ENCODE assay signal across 18 cellular contexts in genomic region chr3:186303985-186304384, GRCh38. TPM values are rescaled to one million over a fixed set of nuclear protein-coding genes. Genes with fewer than 3 reads are reported as not detected.
DNase-seq lines count a peak whose midpoint lies in the region; FAIRE-seq and TF ChIP-seq lines count a peak whose summit lies in the region.
"Had no signal": no experiment of that assay in that cellular context is flagged by ENCODE, and none has a peak within 500 bp of the region (broad histone marks: within the 10 kb centered on the region; RNA-seq: fewer than 3 reads in every experiment).

No MANE protein-coding gene starts in this region.

- H3K4me1 ChIP-seq in HUES6 (ENCODE audit: control insufficient read depth, insufficient read depth, low read length) (peaks cover 14% of the 10 kb centered on the region; the same call in 1 of the 2 replicates), H1 (replicated peaks in 1 of 4; ENCODE audit: control insufficient read depth in 3 of 4, insufficient read depth in 4 of 4, low read length in 3 of 4) (peaks cover 0 to 9% (median 7%) of the 10 kb centered on the region in 4 experiments; a peak in 4 of 7 replicates)
- H3K4me1 ChIP-seq: Caco-2 had no signal

- H3K9ac ChIP-seq in HUES6 (ENCODE audit: low read length) (no peak overlapping the region), H1 (replicated peaks in 1 of 4; ENCODE audit: extremely low read depth in 1 of 4, low read depth in 3 of 4, low read length in 3 of 4) (no peak overlapping the region)

- H3K23ac ChIP-seq in H1 (ENCODE audit: insufficient read length): no peak overlapping the region

- H4K91ac ChIP-seq in H1 (replicated peaks; ENCODE audit: insufficient read length, low read length): no peak overlapping the region

- no peak overlapping the region for H3K56ac ChIP-seq in H1 (replicated peaks; ENCODE audit: insufficient read length, low read depth, low read length)

- H3K4me3 ChIP-seq in HUES6 (ENCODE audit: low read depth, low read length) (0 out of 2 replicates have a peak overlapping the region, but pooled peaks have one; percentile 4), H1 (ENCODE audit: extremely low read depth in 1 of 4, insufficient read depth in 2 of 4, low read depth in 3 of 4, low read length in 4 of 4) (peak overlapping the region in 1 of 4 experiments; percentile 19; a peak in 1 of 8 replicates)
- H3K4me3 ChIP-seq: SK-N-MC had no signal

- FAIRE-seq in H1 (lab: Jason Lieb, UNC) (no peak), RCC 7860 (lab: Jason Lieb, UNC) (no peak)

- H3K27me3 Mint-ChIP-seq in Calu3 (ENCODE audit: unreplicated experiment): peaks cover 6% of the 10 kb centered on the region
- H3K27me3 Mint-ChIP-seq in activated naive CD4-positive, alpha-beta T cell treated with anti-CD3 and anti-CD28 coated beads, Interleukin-2, amount 10 ng/mL, durations not matched to agents 7 days and 5 days: no peaks in the 10 kb centered on the region

- H3K27me3 ChIP-seq in HUES6 (ENCODE audit: control insufficient read depth, insufficient read depth, low read length): peaks cover 4% of the 10 kb centered on the region; the same call in 1 of the 2 replicates
- peaks cover 0 to 4% (median 0%) of the 10 kb centered on the region in 4 experiments; a peak in 1 of 7 replicates for H3K27me3 ChIP-seq in H1 (replicated peaks in 1 of 4; ENCODE audit: control insufficient read depth in 3 of 4, extremely low read depth in 1 of 4, insufficient read depth in 3 of 4, low read length in 3 of 4)

- CTCF ChIA-PET in H1 (lab: Charles Lee; ENCODE audit: partially characterized antibody): interaction anchor here (0.7 to 1.6 kb wide), 8 partner anchors 27 to 301 kb away, joined by 3 to 6 read pairs (median 4); no protein-coding TSS in a partner anchor
- CTCF ChIA-PET in Calu3 (lab: Charles Lee): no interaction called here
- CTCF ChIA-PET in activated naive CD4-positive, alpha-beta T cell treated with anti-CD3 and anti-CD28 coated beads, Interleukin-2, amount 10 ng/mL, durations not matched to agents 7 days and 5 days (lab: Charles Lee): no interaction called here

- H3K9me3 ChIP-seq in HUES6 (ENCODE audit: control insufficient read depth, insufficient read depth, low read depth, low read length): no peaks in the 10 kb centered on the region
- H3K9me3 ChIP-seq in H1 (ENCODE audit: insufficient read depth in 2 of 2, low read depth in 1 of 2, low read length in 1 of 2): no peaks in the 10 kb centered on the region
- H3K9me3 ChIP-seq: Caco-2 had no signal

- BruUV-seq in Calu3 (replicated peaks; lab: Mats Ljungman, UMichigan): no TSS peak

- no peak for TF ChIP-seq RAD21 in H1 (IDR thresholded peaks at IDR 0.05 in 1 of 2, conservative IDR thresholded peaks at IDR 0.05 in 1 of 2; ENCODE audit: low read depth in 2 of 2, low read length in 2 of 2)

- no peaks in the 10 kb centered on the region for H3K4me1 Mint-ChIP-seq in Calu3 (ENCODE audit: low read depth, unreplicated experiment)
- H3K4me1 Mint-ChIP-seq in activated naive CD4-positive, alpha-beta T cell treated with anti-CD3 and anti-CD28 coated beads, Interleukin-2, amount 10 ng/mL, durations not matched to agents 7 days and 5 days: no peaks in the 10 kb centered on the region
- H3K4me1 Mint-ChIP-seq: CD14-positive monocyte had no signal

- H2AFZ ChIP-seq in H1 (ENCODE audit: low read length): peak overlapping the region; percentile 25

- no peak overlapping the region for H2BK20ac ChIP-seq in H1 (ENCODE audit: low read length)

- H3K4me2 ChIP-seq in H1 (ENCODE audit: insufficient read depth in 1 of 2, low read depth in 2 of 2, low read length in 2 of 2): peak overlapping the region; percentile 43 to 54; a peak in 3 of 4 replicates

- no peak overlapping the region for H2BK5ac ChIP-seq in H1 (ENCODE audit: low read depth, low read length)

- no peaks in the 10 kb centered on the region for H3K9me3 Mint-ChIP-seq in Calu3 (ENCODE audit: low read depth, unreplicated experiment)
- no peaks in the 10 kb centered on the region for H3K9me3 Mint-ChIP-seq in activated naive CD4-positive, alpha-beta T cell treated with anti-CD3 and anti-CD28 coated beads, Interleukin-2, amount 10 ng/mL, durations not matched to agents 7 days and 5 days
- H3K9me3 Mint-ChIP-seq: CD14-positive monocyte had no signal

- no peak overlapping the region for H3K4ac ChIP-seq in H1 (replicated peaks; ENCODE audit: insufficient read length, low read depth, low read length)

- H3K79me2 ChIP-seq in H1 (ENCODE audit: control insufficient read depth in 1 of 2, insufficient read depth in 2 of 2, low read length in 2 of 2): no peaks in the 10 kb centered on the region

- no peak overlapping the region for H2BK120ac ChIP-seq in H1 (replicated peaks; ENCODE audit: low read depth, low read length)

- H3K27ac ChIP-seq in HUES6 (ENCODE audit: low read depth, low read length): no peak overlapping the region
- no peak overlapping the region for H3K27ac ChIP-seq in H1 (ENCODE audit: low read depth, low read length)
- H3K27ac ChIP-seq: SK-N-MC had no signal

- no peaks in the 10 kb centered on the region for H3K79me1 ChIP-seq in H1 (ENCODE audit: low read depth, low read length)

- H2AK5ac ChIP-seq in H1 (ENCODE audit: low read depth, low read length): no peak overlapping the region

- no peaks in the 10 kb centered on the region for H3K36me3 ChIP-seq in HUES6 (ENCODE audit: control insufficient read depth, insufficient read depth, low read length)
- H3K36me3 ChIP-seq in H1 (ENCODE audit: control insufficient read depth in 2 of 4, insufficient read depth in 4 of 4, low read length in 3 of 4): no peaks in the 10 kb centered on the region

- H3K14ac ChIP-seq in H1 (ENCODE audit: insufficient read length): no peak overlapping the region

- H2BK12ac ChIP-seq in H1 (ENCODE audit: low read depth, low read length): no peak overlapping the region; the same call in 1 of the 2 replicates

- no peaks in the 10 kb centered on the region for H4K20me1 ChIP-seq in H1 (replicated peaks in 1 of 2; ENCODE audit: control insufficient read depth in 1 of 2, insufficient read depth in 2 of 2, low read length in 2 of 2)

- intact Hi-C loops in Calu3 (cut with micrococcal nuclease; ENCODE audit: unreplicated experiment): no loop called here

- 36% methylated on average over 10 of the region's 11 CpGs; no CpG with 5 or more reads in 1 of the 2 experiments for WGBS in H1 (ENCODE audit: extremely low coverage in 1 of 2, insufficient coverage in 1 of 2, insufficient read length in 1 of 2, insufficient replicate concordance in 2 of 2, low coverage in 1 of 2, low lambda C conversion rate in 2 of 2, missing lambda C conversion rate in 1 of 2), 2 experiments

- DNase-seq in H1 (ENCODE audit: low read depth in 1 of 2, low spot score in 2 of 2) (peak in 1 of 2 experiments; percentile 54), left kidney (ENCODE audit: low read depth, low spot score) (peak; percentile 56), Calu3 (no peak), RCC 7860 (ENCODE audit: low spot score) (no peak), GM13976 (ENCODE audit: low spot score) (no peak)
- DNase-seq in activated naive CD4-positive, alpha-beta T cell treated with anti-CD3 and anti-CD28 coated beads, Interleukin-2, amount 10 ng/mL, durations not matched to agents 7 days and 5 days: no peak
- DNase-seq: Caco-2, EL, Karpas-422, MM.1S, NCI-H1105, NCI-H1694, NCI-H226, NCI-H524 treated with DMSO at 0.1 percent for 48 hours, Right ventricle myocardium superior had no signal

- no peak overlapping the region for H4K8ac ChIP-seq in H1 (ENCODE audit: extremely low read depth, insufficient read depth, low read length)

- no peak for TF ChIP-seq EP300 in H1 (IDR thresholded peaks at IDR 0.05; ENCODE audit: borderline replicate concordance in 1 of 2, low read depth in 2 of 2, low read length in 2 of 2)

- no peak for TF ChIP-seq POLR2A in H1 (IDR thresholded peaks at IDR 0.05; ENCODE audit: control extremely low read depth in 1 of 2, low read depth in 2 of 2, low read length in 2 of 2)

- H3K18ac ChIP-seq in H1 (ENCODE audit: extremely low read depth, low read length): no peak overlapping the region

- H4K5ac ChIP-seq in H1 (ENCODE audit: insufficient read length, low read depth, low read length): no peak overlapping the region

- in situ Hi-C loops in GM13976 (cut with MboI; ENCODE audit: low sequenced_read_pairs, unreplicated experiment): no loop called here

- TF ChIP-seq CTCF in H1 (IDR thresholded peaks at IDR 0.05; ENCODE audit: control extremely low read depth in 1 of 3, insufficient read depth in 1 of 3, low read depth in 1 of 3, low read length in 3 of 3) (no peak), Calu3 (IDR thresholded peaks at IDR 0.05; ENCODE audit: unreplicated experiment) (no peak), GM13976 (IDR thresholded peaks at IDR 0.05; ENCODE audit: borderline replicate concordance, control extremely low read depth, extremely low read depth, insufficient read depth, missing control alignments) (no peak)

- POLR2A ChIA-PET in H1 (lab: Charles Lee; ENCODE audit: partially characterized antibody): interaction anchor here (0.6 to 0.7 kb wide), 2 partner anchors 22 to 597 kb away, joined by 3 to 5 read pairs; no protein-coding TSS in a partner anchor

- no peak overlapping the region for H3K27ac Mint-ChIP-seq in Calu3 (ENCODE audit: unreplicated experiment)
- H3K27ac Mint-ChIP-seq in activated naive CD4-positive, alpha-beta T cell treated with anti-CD3 and anti-CD28 coated beads, Interleukin-2, amount 10 ng/mL, durations not matched to agents 7 days and 5 days: no peak overlapping the region

- no peak overlapping the region for H3K4me3 Mint-ChIP-seq in Calu3 (ENCODE audit: low read depth, unreplicated experiment)
- no peak overlapping the region for H3K4me3 Mint-ChIP-seq in activated naive CD4-positive, alpha-beta T cell treated with anti-CD3 and anti-CD28 coated beads, Interleukin-2, amount 10 ng/mL, durations not matched to agents 7 days and 5 days
- H3K4me3 Mint-ChIP-seq: CD14-positive monocyte had no signal

- H3K36me3 Mint-ChIP-seq in Calu3 (ENCODE audit: insufficient read depth, unreplicated experiment): no peaks in the 10 kb centered on the region
- H3K36me3 Mint-ChIP-seq in activated naive CD4-positive, alpha-beta T cell treated with anti-CD3 and anti-CD28 coated beads, Interleukin-2, amount 10 ng/mL, durations not matched to agents 7 days and 5 days: no peaks in the 10 kb centered on the region

- no peak overlapping the region for H2BK15ac ChIP-seq in H1 (ENCODE audit: low read length)

- H3K23me2 ChIP-seq in H1 (ENCODE audit: low read depth, low read length): no peaks in the 10 kb centered on the region

TF ChIP-seq in H1, 55 proteins besides CTCF, POLR2A, EP300 and RAD21 (continues in another document):
- no peak for TF ChIP-seq HDAC6 (IDR thresholded peaks at IDR 0.05; ENCODE audit: low read depth, low read length)

RNA-seq across cellular contexts. Expression of gene DGKG, which starts 58.0 kb away (rescaled TPM):
- total RNA-seq in H1 (2021; fragmentation: NEBNext Ultra II Directional; extraction: Animal tissue kit (Norgen Biotek cat#: 25700)): 0.30 TPM in 1 of 2 replicates, not detected in the other
- polyA plus RNA-seq in H1 (2011; rRNA removed): 0.13 and 0.48 TPM in 2 replicates
- polyA plus RNA-seq in H1 (2011; cell fraction: cytosol; rRNA removed): 0.05 TPM
- polyA plus RNA-seq in H1 (2011; cell fraction: nucleus; rRNA removed): 0.30 TPM
- 0.07 to 0.31 TPM (median 0.15 TPM) in 4 replicates for polyA plus RNA-seq in H1 (2012, experiment 1 of 2)
- polyA plus RNA-seq in H1 (2012, experiment 2 of 2): not detected
- polyA plus RNA-seq in H1 (2013, experiment 1 of 2): 0.20 TPM
- 0.13 TPM for polyA plus RNA-seq in H1 (2013, experiment 2 of 2)
- polyA minus RNA-seq in H1 (2011; rRNA and poly(A)+ RNA removed): 0.22 and 0.34 TPM in 2 replicates
- polyA minus RNA-seq in H1 (2011; cell fraction: cytosol; rRNA and poly(A)+ RNA removed): not detected
- 0.50 TPM for polyA minus RNA-seq in H1 (2011; cell fraction: nucleus; rRNA and poly(A)+ RNA removed)
- 5.7 and 7.2 TPM in 2 replicates for total RNA-seq in Calu3 (2022)
